In genomic region chr5:154967419-154968024, GRCh38 we compare ENCODE assay signal across 11 cellular contexts. TPM values are rescaled to one million over a fixed set of nuclear protein-coding genes. Genes with fewer than 3 reads are reported as not detected.
DNase-seq lines count a peak whose midpoint lies in the region; ATAC-seq and TF ChIP-seq lines count a peak whose summit lies in the region.
"Had no signal": no experiment of that assay in that cellular context is flagged by ENCODE, and none has a peak within 500 bp of the region (broad histone marks: within the 10 kb centered on the region; RNA-seq: fewer than 3 reads in every experiment).

No MANE protein-coding gene starts in this region.

- no TSS peak for BruUV-seq in PC-3 (replicated peaks; lab: Mats Ljungman, UMichigan)

- H3K27ac ChIP-seq in cardiac muscle cell (no peak overlapping the region), PC-3 (ENCODE audit: low read length) (no peak overlapping the region), upper lobe of right lung (peak overlapping the region; percentile 56)

- POLR2A ChIA-PET in PC-3 (lab: Charles Lee; ENCODE audit: unreplicated experiment): no interaction called here

- H3K4me1 Mint-ChIP-seq in stimulated activated naive B cell treated with anti-CD40 and anti-IgM and Interleukin-4, amounts not matched to agents 10 μg/mL and 1 μg/mL and 100 μg/mL, for 72 hours: peaks cover 0 to 8% of the 10 kb centered on the region in 2 donors

- no peaks in the 10 kb centered on the region for H3K9me3 ChIP-seq in cardiac muscle cell (ENCODE audit: low read depth)
- no peaks in the 10 kb centered on the region for H3K9me3 ChIP-seq in PC-3 (ENCODE audit: low read length)
- no peaks in the 10 kb centered on the region for H3K9me3 ChIP-seq in upper lobe of right lung

- H3K9me2 ChIP-seq in PC-3 (replicated peaks; ENCODE audit: low read length): no peaks in the 10 kb centered on the region

- intact Hi-C loops in cardiac septum (cut with DNase I) (no loop called here), PC-3 (cut with micrococcal nuclease) (loop anchor here (2.0 kb wide), 1 partner anchor 23 kb away; no protein-coding TSS in a partner anchor), upper lobe of right lung (cut with DNase I) (no loop called here)

- H3K36me3 Mint-ChIP-seq in stimulated activated naive B cell treated with anti-CD40 and anti-IgM and Interleukin-4, amounts not matched to agents 10 μg/mL and 1 μg/mL and 100 μg/mL, for 72 hours: peaks cover 31 to 49% of the 10 kb centered on the region in 2 donors

- CTCF ChIA-PET in PC-3 (lab: Charles Lee): no interaction called here

- TF ChIP-seq CTCF in cardiac muscle cell (IDR thresholded peaks at IDR 0.05; ENCODE audit: low read depth, low read length) (peak; percentile 64), PC-3 (conservative IDR thresholded peaks at IDR 0.05; ENCODE audit: low read depth, low read length) (peak; percentile 69), upper lobe of right lung (IDR thresholded peaks at IDR 0.05) (peak; percentile 49)

- no peak overlapping the region for H3K4me2 ChIP-seq in PC-3 (ENCODE audit: low read length)

- no peaks in the 10 kb centered on the region for H3K27me3 Mint-ChIP-seq in stimulated activated naive B cell treated with anti-CD40 and anti-IgM and Interleukin-4, amounts not matched to agents 10 μg/mL and 1 μg/mL and 100 μg/mL, for 72 hours
- H3K27me3 Mint-ChIP-seq: naive thymus-derived CD4-positive, alpha-beta T cell had no signal

- ATAC-seq in PC-3 (no peak), upper lobe of right lung (no peak), GM18502 (IDR thresholded peaks at IDR 0.05; ENCODE audit: poor library complexity, unreplicated experiment) (no peak)
- no peak for ATAC-seq in stimulated activated naive B cell treated with anti-CD40 and anti-IgM and Interleukin-4, amounts not matched to agents 10 μg/mL and 1 μg/mL and 100 μg/mL, for 72 hours (replicated peaks)
- ATAC-seq: naive thymus-derived CD4-positive, alpha-beta T cell had no signal

- no peaks in the 10 kb centered on the region for H3K9me3 Mint-ChIP-seq in stimulated activated naive B cell treated with anti-CD40 and anti-IgM and Interleukin-4, amounts not matched to agents 10 μg/mL and 1 μg/mL and 100 μg/mL, for 72 hours
- H3K9me3 Mint-ChIP-seq: naive thymus-derived CD4-positive, alpha-beta T cell had no signal

- no peak overlapping the region for H3K9ac ChIP-seq in PC-3 (ENCODE audit: low read length)

- H3F3A ChIP-seq in PC-3 (ENCODE audit: low read length, unreplicated experiment): peaks cover 3% of the 10 kb centered on the region

- no peaks in the 10 kb centered on the region for H3K4me1 ChIP-seq in cardiac muscle cell (ENCODE audit: low read depth)
- H3K4me1 ChIP-seq in PC-3 (ENCODE audit: insufficient read depth, low read length): peaks cover 13% of the 10 kb centered on the region; the same call in 1 of the 2 replicates
- peaks cover 4% of the 10 kb centered on the region for H3K4me1 ChIP-seq in upper lobe of right lung

- peak; percentile 5 to 28 for DNase-seq in cardiac muscle cell (ENCODE audit: low read depth in 1 of 2, low spot score in 1 of 2)
- DNase-seq in cardiac septum (ENCODE audit: low spot score): no peak
- peak; percentile 41 for DNase-seq in PC-3
- peak; percentile 12 for DNase-seq in germinal center (ENCODE audit: low spot score)
- DNase-seq in upper lobe of right lung: no peak
- no peak for DNase-seq in NCI-H146 treated with DMSO at 0.1 percent for 48 hours (lab: John Stamatoyannopoulos, UW; ENCODE audit: unreplicated experiment)
- DNase-seq in stimulated activated naive B cell treated with anti-CD40 and anti-IgM and Interleukin-4, amounts not matched to agents 10 μg/mL and 1 μg/mL and 100 μg/mL, for 72 hours: no peak
- DNase-seq: activated naive CD4-positive, alpha-beta T cell treated with Interleukin-2 at 50 U/mL for 16 hours; naive thymus-derived CD4-positive, alpha-beta T cell had no signal

- no peak overlapping the region for H2AFZ ChIP-seq in PC-3 (ENCODE audit: low read length)

- H3K4me3 Mint-ChIP-seq in stimulated activated naive B cell treated with anti-CD40 and anti-IgM and Interleukin-4, amounts not matched to agents 10 μg/mL and 1 μg/mL and 100 μg/mL, for 72 hours: no peak overlapping the region
- H3K4me3 Mint-ChIP-seq: naive thymus-derived CD4-positive, alpha-beta T cell had no signal

- no peaks in the 10 kb centered on the region for H3K27me3 ChIP-seq in cardiac muscle cell
- H3K27me3 ChIP-seq in PC-3 (ENCODE audit: low read length): no peaks in the 10 kb centered on the region
- no peaks in the 10 kb centered on the region for H3K27me3 ChIP-seq in upper lobe of right lung

- no peaks in the 10 kb centered on the region for H4K20me1 ChIP-seq in PC-3 (ENCODE audit: low read length)

- no peak overlapping the region for H3K4me3 ChIP-seq in cardiac muscle cell
- H3K4me3 ChIP-seq in PC-3 (ENCODE audit: low read length): no peak overlapping the region
- H3K4me3 ChIP-seq in upper lobe of right lung: peak overlapping the region; percentile 21

- peaks cover 13% of the 10 kb centered on the region for H3K36me3 ChIP-seq in cardiac muscle cell
- peaks cover 3% of the 10 kb centered on the region; the same call in 1 of the 2 replicates for H3K36me3 ChIP-seq in PC-3 (ENCODE audit: low read depth, low read length)
- peaks cover 33% of the 10 kb centered on the region for H3K36me3 ChIP-seq in upper lobe of right lung

- no peak overlapping the region for H3K27ac Mint-ChIP-seq in stimulated activated naive B cell treated with anti-CD40 and anti-IgM and Interleukin-4, amounts not matched to agents 10 μg/mL and 1 μg/mL and 100 μg/mL, for 72 hours
- H3K27ac Mint-ChIP-seq: naive thymus-derived CD4-positive, alpha-beta T cell had no signal

- peaks cover 12% of the 10 kb centered on the region for H3K79me2 ChIP-seq in PC-3 (ENCODE audit: low read length)

RNA-seq across cellular contexts. Expression of gene MRPL22, which starts 26.6 kb away (rescaled TPM):
- total RNA-seq in cardiac muscle cell (27.3 and 39.0 TPM in 2 replicates), cardiac septum (60.8 TPM), PC-3 (2014; rRNA removed) (22.3 and 27.2 TPM in 2 replicates), upper lobe of right lung (31.4 TPM)
- 139 and 164 TPM in 2 replicates for polyA plus RNA-seq in cardiac muscle cell

RNA-seq across cellular contexts. Expression of gene GEMIN5, which starts 29.5 kb away (rescaled TPM):
- total RNA-seq in cardiac muscle cell (14.3 and 17.4 TPM in 2 replicates), cardiac septum (14.2 TPM), PC-3 (2014; rRNA removed) (19.8 and 28.2 TPM in 2 replicates), upper lobe of right lung (13.9 TPM)
- polyA plus RNA-seq in cardiac muscle cell: 10.8 and 14.7 TPM in 2 replicates

RNA-seq across cellular contexts. Expression of gene KIF4B, which starts 46.0 kb away (rescaled TPM):
- total RNA-seq in cardiac muscle cell (not detected in 2 replicates), cardiac septum (0.13 TPM), PC-3 (2014; rRNA removed) (not detected in 2 replicates), upper lobe of right lung (0.17 TPM)
- 0.05 TPM in 1 of 2 replicates, not detected in the other for polyA plus RNA-seq in cardiac muscle cell
- polyA plus RNA-seq: naive thymus-derived CD4-positive, alpha-beta T cell; urinary bladder had no signal

Comparison
In these comparisons a context has a peak if more than half of its experiments do, and no peak if none do; other contexts are left out.
1. DNase-seq: peak in cardiac muscle cell (2 of 2), PC-3 (single experiment) and germinal center (single experiment); none in cardiac septum (single experiment), upper lobe of right lung (single experiment), NCI-H146 treated with DMSO at 0.1 percent for 48 hours (single experiment) and stimulated activated naive B cell treated with anti-CD40 and anti-IgM and Interleukin-4, amounts not matched to agents 10 μg/mL and 1 μg/mL and 100 μg/mL, for 72 hours (single experiment).
2. Peak in every context shown above with its lines, with median percentiles within 50 percentile points of each other: CTCF ChIP-seq.